In the genomic region with DNA sequence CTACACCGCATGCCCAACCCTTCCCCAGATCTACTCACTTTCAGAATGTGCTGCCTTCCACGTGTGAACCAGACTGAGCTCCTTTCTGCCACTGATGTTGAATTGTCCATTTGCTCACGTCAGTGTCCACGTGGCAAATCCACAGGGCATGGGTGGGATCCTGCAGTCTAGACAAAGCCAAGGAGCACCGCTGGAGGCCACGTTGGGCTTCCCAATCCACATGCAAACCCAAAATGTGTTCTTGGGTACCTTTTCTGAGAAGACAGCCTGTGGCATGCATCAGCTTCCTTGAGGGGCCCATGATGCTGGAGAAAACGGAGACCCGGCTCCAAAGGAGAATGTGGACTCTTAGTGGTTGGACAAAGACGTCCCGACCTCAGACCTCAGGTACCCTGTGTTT, we compare ENCODE assay signal across 22 cellular contexts.
"Had no signal": no experiment of that assay in that cellular context is flagged by ENCODE, and none has a peak within 500 bp of the region (broad histone marks: within the 10 kb centered on the region; RNA-seq: fewer than 3 reads in every experiment).

No MANE protein-coding gene starts in this region.

- H3K27me3 ChIP-seq: esophagus muscularis mucosa, foreskin keratinocyte, tibial artery had no signal

- H3K9ac ChIP-seq: parathyroid adenoma had no signal

- ATAC-seq: activated CD8-positive, alpha-beta T cell treated with anti-CD3 and anti-CD28 coated beads for 36 hours; activated naive CD4-positive, alpha-beta T cell treated with anti-CD3 and anti-CD28 coated beads, Interleukin-2, amount 50 U/mL, for 72 hours; activated T-cell treated with anti-CD3 and anti-CD28 coated beads, Interleukin-2, amount 50 U/mL, for 4 hours; activated T-helper 17 cell treated with anti-CD3 and anti-CD28 coated beads, Interleukin-2, amount 50 U/mL, for 72 hours; foreskin keratinocyte; naive thymus-derived CD4-positive, alpha-beta T cell; psoas muscle; stimulated activated naive CD8-positive, alpha-beta T cell treated with anti-CD3 and anti-CD28 coated beads, Interleukin-15, Interleukin-2, amounts not matched to agents 100 U/mL and 50 U/mL, for 24 hours had no signal

- H3K27ac ChIP-seq: esophagus muscularis mucosa, foreskin keratinocyte, parathyroid adenoma, psoas muscle, tibial artery, WERI-Rb-1 had no signal

- H3K9me3 ChIP-seq: esophagus muscularis mucosa, psoas muscle, tibial artery had no signal

- H3K36me3 ChIP-seq: tibial artery had no signal

- DNase-seq: activated CD4-positive, alpha-beta T cell treated with anti-CD3 and anti-CD28 coated beads, Interleukin-2, amount 50 U/mL, for 1 hour; activated CD4-positive, CD25-positive, alpha-beta regulatory T cell treated with anti-CD3 and anti-CD28 coated beads, Interleukin-2, amount 50 U/mL, for 72 hours; activated CD8-positive, alpha-beta T cell treated with anti-CD3 and anti-CD28 coated beads for 36 hours; activated naive CD4-positive, alpha-beta T cell; activated T-cell treated with anti-CD3 and anti-CD28 coated beads, Interleukin-2, amount 50 U/mL, for 4 hours; dermis blood vessel endothelial cell; effector CD4-positive, alpha-beta T cell; foreskin keratinocyte; mammary epithelial cell; naive thymus-derived CD4-positive, alpha-beta T cell; occipital lobe; psoas muscle; stimulated activated CD4-positive, alpha-beta T cell treated with anti-CD3 and anti-CD28 coated beads, Interleukin-2, amount 100 ng/mL, for 48 hours; stimulated activated naive CD8-positive, alpha-beta T cell treated with anti-CD3 and anti-CD28 coated beads, Interleukin-15, Interleukin-2, amounts not matched to agents 100 U/mL and 50 U/mL, for 24 hours; SW 1271; T-helper 9 cell; WERI-Rb-1 had no signal

- H3K4me1 ChIP-seq: foreskin keratinocyte, parathyroid adenoma had no signal

- H2AFZ ChIP-seq: parathyroid adenoma had no signal

- H3K4me3 ChIP-seq: esophagus muscularis mucosa, psoas muscle, tibial artery had no signal
